ENCODE assay signal across 18 cellular contexts in genomic region chr17:15157051-15157450, GRCh38.
DNase-seq lines count a peak whose midpoint lies in the region; ATAC-seq and TF ChIP-seq lines count a peak whose summit lies in the region.
"Had no signal": no experiment of that assay in that cellular context is flagged by ENCODE, and none has a peak within 500 bp of the region (broad histone marks: within the 10 kb centered on the region; RNA-seq: fewer than 3 reads in every experiment).

No MANE protein-coding gene starts in this region.

- peak; percentile 18 for DNase-seq in SIG-M5 treated with dmso at 0.1 percent for 504 hours (lab: John Stamatoyannopoulos, UW; ENCODE audit: unreplicated experiment)
- no peak for DNase-seq in SIG-M5 (lab: John Stamatoyannopoulos, UW)
- peak; percentile 55 for DNase-seq in NB4 (ENCODE audit: low read depth)
- peak; percentile 29 for DNase-seq in fibroblast of peridontal ligament (ENCODE audit: extremely low read depth)
- no peak for DNase-seq in smooth muscle cell (lab: John Stamatoyannopoulos, UW; ENCODE audit: unreplicated experiment)
- no peak for DNase-seq in NCI-H82 (lab: John Stamatoyannopoulos, UW)
- no peak for DNase-seq in gastrocnemius medialis
- DNase-seq: activated naive CD8-positive, alpha-beta T cell treated with anti-CD3 and anti-CD28 coated beads, Interleukin-2, amount 50 U/mL, for 24 hours; activated T-cell treated with anti-CD3 and anti-CD28 coated beads, Interleukin-2, amount 50 U/mL, for 72 hours; H7; heart right ventricle; NCI-H2029; NCI-H526 treated with DMSO at 0.1 percent for 48 hours; right cardiac atrium; stimulated activated CD4-positive, alpha-beta T cell treated with anti-CD3 and anti-CD28 coated beads, Interleukin-4, amount 100 ng/mL, for 1 hour had no signal

- no peak for TF ChIP-seq POLR2A in NB4 (IDR thresholded peaks at IDR 0.05; ENCODE audit: extremely low read depth, insufficient read length)
- no peak for TF ChIP-seq POLR2A in gastrocnemius medialis (IDR thresholded peaks at IDR 0.05)

- no peak overlapping the region for H3K27ac ChIP-seq in smooth muscle cell (ENCODE audit: low read depth)
- H3K27ac ChIP-seq in gastrocnemius medialis: no peak overlapping the region
- H3K27ac ChIP-seq: heart right ventricle, KMS-11 had no signal

- no peak for ATAC-seq in GM21717 (IDR thresholded peaks at IDR 0.05; ENCODE audit: unreplicated experiment)
- no peak for ATAC-seq in gastrocnemius medialis
- ATAC-seq: activated naive CD8-positive, alpha-beta T cell treated with anti-CD3 and anti-CD28 coated beads, Interleukin-2, amount 50 U/mL, for 24 hours; activated T-cell treated with anti-CD3 and anti-CD28 coated beads, Interleukin-2, amount 50 U/mL, for 72 hours; natural killer cell treated with Interleukin-12 subunit alpha and Interleukin-12 subunit beta and Interleukin-15 and Interleukin-18, amount 100 ng/mL, for 72 hours; right cardiac atrium had no signal

- H3K79me2 ChIP-seq in smooth muscle cell (ENCODE audit: low read depth): no peaks in the 10 kb centered on the region

- peak overlapping the region; percentile 43 for H3K4me2 ChIP-seq in smooth muscle cell
- H3K4me2 ChIP-seq: KMS-11 had no signal

- H3K4me1 ChIP-seq in smooth muscle cell (ENCODE audit: low read depth): peaks cover 12% of the 10 kb centered on the region
- no peaks in the 10 kb centered on the region for H3K4me1 ChIP-seq in gastrocnemius medialis

- intact Hi-C loops in gastrocnemius medialis (cut with DNase I; ENCODE audit: low total_unique reads): no loop called here

- H3K9ac ChIP-seq in smooth muscle cell (ENCODE audit: low read depth): no peak overlapping the region
- H3K9ac ChIP-seq: KMS-11 had no signal

- H3K9me3 ChIP-seq in smooth muscle cell (replicated peaks; ENCODE audit: low read depth): no peaks in the 10 kb centered on the region
- no peaks in the 10 kb centered on the region for H3K9me3 ChIP-seq in gastrocnemius medialis
- H3K9me3 ChIP-seq: heart right ventricle had no signal

- no peaks in the 10 kb centered on the region for H3K36me3 ChIP-seq in smooth muscle cell (ENCODE audit: low read depth)
- no peaks in the 10 kb centered on the region for H3K36me3 ChIP-seq in gastrocnemius medialis
- H3K36me3 ChIP-seq: heart right ventricle had no signal

- in situ Hi-C loops in gastrocnemius medialis (cut with MboI; ENCODE audit: low sequenced_read_pairs in 4 of 4): no loop called here

- H3F3A ChIP-seq in smooth muscle cell (ENCODE audit: low read depth): no peaks in the 10 kb centered on the region

- H3K27me3 ChIP-seq in smooth muscle cell (ENCODE audit: low read depth) (no peaks in the 10 kb centered on the region), gastrocnemius medialis (no peaks in the 10 kb centered on the region)
- H3K27me3 ChIP-seq: heart right ventricle had no signal

- H3K4me3 ChIP-seq in NB4 (ENCODE audit: low read depth, low read length) (no peak overlapping the region), smooth muscle cell (no peak overlapping the region), gastrocnemius medialis (no peak overlapping the region)
- H3K4me3 ChIP-seq: heart right ventricle had no signal

- WGBS in smooth muscle cell (ENCODE audit: low lambda C conversion rate): 28% methylated on average over 5 of the region's 5 CpGs

- peak overlapping the region; percentile 71 for H2AFZ ChIP-seq in smooth muscle cell (ENCODE audit: low read depth)

- TF ChIP-seq CTCF in NB4 (IDR thresholded peaks at IDR 0.05; ENCODE audit: low read depth, low read length): no peak
- TF ChIP-seq CTCF in smooth muscle cell (IDR thresholded peaks at IDR 0.05; ENCODE audit: borderline replicate concordance, insufficient read depth, poor library complexity, severe bottlenecking): no peak
- TF ChIP-seq CTCF in gastrocnemius medialis (IDR thresholded peaks at IDR 0.05 in 4 of 5, conservative IDR thresholded peaks at IDR 0.05 in 1 of 5): no peak

- no peaks in the 10 kb centered on the region for H4K20me1 ChIP-seq in smooth muscle cell (ENCODE audit: low read depth)

Comparison
In these comparisons a context has a peak if more than half of its experiments do, and no peak if none do; other contexts are left out.
1. DNase-seq: peak in SIG-M5 treated with dmso at 0.1 percent for 504 hours (single experiment), NB4 (single experiment) and fibroblast of peridontal ligament (single experiment); none in SIG-M5 (single experiment), smooth muscle cell (single experiment), NCI-H82 (single experiment) and gastrocnemius medialis (0 of 2).